Comparison of ENCODE assay signal across 20 cellular contexts in genomic region chr17:1070411-1070810, GRCh38.
"Had no signal": no experiment of that assay in that cellular context is flagged by ENCODE, and none has a peak within 500 bp of the region (broad histone marks: within the 10 kb centered on the region; RNA-seq: fewer than 3 reads in every experiment).

No MANE protein-coding gene starts in this region.

- H3K4me1 ChIP-seq: gastroesophageal sphincter, suprapubic skin, thyroid gland, uterus had no signal

- ATAC-seq: effector memory CD8-positive, alpha-beta T cell; gastroesophageal sphincter; right lobe of liver; stimulated activated effector memory CD8-positive, alpha-beta T cell treated with anti-CD3 and anti-CD28 coated beads, Interleukin-12 subunit alpha, Interleukin-12 subunit beta, amount 100 ng/mL, for 72 hours; stimulated activated naive CD8-positive, alpha-beta T cell treated with anti-CD3 and anti-CD28 coated beads, Interleukin-15, Interleukin-2, amounts not matched to agents 100 U/mL and 50 U/mL, for 24 hours had no signal

- DNase-seq: effector memory CD8-positive, alpha-beta T cell; esophagus squamous epithelium; foreskin fibroblast; mesenchymal stem cell; midbrain; naive B cell; ovary; stimulated activated CD4-positive, alpha-beta T cell treated with anti-CD3 and anti-CD28 coated beads, Interleukin-4, amount 100 ng/mL, for 1 hour; stimulated activated CD8-positive, alpha-beta memory T cell treated with anti-CD3 and anti-CD28 coated beads, Interleukin-4, amount 100 ng/mL, for 48 hours; stimulated activated naive CD8-positive, alpha-beta T cell treated with anti-CD3 and anti-CD28 coated beads, Interleukin-15, Interleukin-2, amounts not matched to agents 100 U/mL and 50 U/mL, for 24 hours; thyroid gland; uterus had no signal

- H3K27ac ChIP-seq: esophagus squamous epithelium, gastroesophageal sphincter, hepatocyte, ovary, right lobe of liver, suprapubic skin, thyroid gland, upper lobe of left lung, uterus had no signal

- FAIRE-seq: colon had no signal

- H3K27me3 ChIP-seq: esophagus squamous epithelium, gastroesophageal sphincter, hepatocyte, ovary, right lobe of liver, suprapubic skin, thyroid gland, upper lobe of left lung, uterus had no signal

- H3K36me3 ChIP-seq: ovary, uterus had no signal

- H3K4me3 ChIP-seq: esophagus squamous epithelium, gastroesophageal sphincter, hepatocyte, lung, ovary, right lobe of liver, suprapubic skin, thyroid gland, upper lobe of left lung, uterus had no signal

- H3K9me3 ChIP-seq: gastroesophageal sphincter, ovary, right lobe of liver, suprapubic skin, thyroid gland, upper lobe of left lung, uterus had no signal
